13 cellular contexts compared by ENCODE assay signal in the genomic region with DNA sequence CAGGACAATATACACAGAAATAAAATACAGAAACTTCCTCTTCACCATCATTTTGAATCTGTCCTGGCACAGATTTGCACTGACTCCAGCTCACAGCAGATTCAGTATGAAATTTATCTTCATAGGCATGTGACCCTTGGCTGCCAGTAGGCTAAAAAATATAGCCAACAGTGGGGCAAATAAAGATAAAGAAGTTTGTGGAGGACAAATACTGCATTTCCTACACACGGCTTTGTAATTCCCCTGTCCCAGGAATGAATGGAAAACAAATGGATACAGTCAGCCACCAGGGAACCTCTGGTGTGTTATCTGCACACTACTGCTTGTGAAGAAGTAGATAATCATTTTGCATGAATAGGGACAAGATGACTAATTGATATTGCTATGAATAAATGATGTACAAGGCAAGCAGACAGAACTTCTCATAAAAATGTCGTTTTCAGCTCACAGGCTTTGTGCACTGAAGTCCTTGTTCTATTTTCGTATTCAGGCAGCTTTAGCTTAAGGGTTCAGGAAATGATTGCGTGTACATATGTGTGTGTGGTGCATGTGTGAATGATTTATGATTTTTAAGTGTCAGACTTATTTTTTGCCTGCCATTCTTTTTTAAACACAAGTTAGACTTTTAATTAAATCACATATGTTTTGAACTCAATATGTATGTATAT.
DNase-seq lines count a peak whose midpoint lies in the region; ATAC-seq and TF ChIP-seq lines count a peak whose summit lies in the region.
"Had no signal": no experiment of that assay in that cellular context is flagged by ENCODE, and none has a peak within 500 bp of the region (broad histone marks: within the 10 kb centered on the region; RNA-seq: fewer than 3 reads in every experiment).

No MANE protein-coding gene starts in this region.

- no CpG with 5 or more reads among the region's 4 CpGs for WGBS in neuronal stem cell (ENCODE audit: extremely low coverage in 2 of 2, insufficient read length in 2 of 2, insufficient replicate concordance in 1 of 2), 2 donors

- no peaks in the 10 kb centered on the region for H3K79me1 ChIP-seq in neuronal stem cell (ENCODE audit: low read depth, low read length)

- peak overlapping the region; percentile 25 for H2AFZ ChIP-seq in neuronal stem cell (ENCODE audit: low read length)

- no peak overlapping the region for H2BK12ac ChIP-seq in neuronal stem cell (ENCODE audit: low read length)

- no peak overlapping the region for H3K23ac ChIP-seq in neuronal stem cell (ENCODE audit: low read depth, low read length, poor library complexity)

- H3K4me3 ChIP-seq in SK-N-MC (peak overlapping the region; percentile 59), fibroblast of villous mesenchyme (ENCODE audit: low read depth, low read length) (no peak overlapping the region), neuronal stem cell (ENCODE audit: low read length in 2 of 2) (no peak overlapping the region)
- H3K4me3 ChIP-seq: coronary artery, tibial nerve had no signal

- TF ChIP-seq CTCF in fibroblast of villous mesenchyme (IDR thresholded peaks at IDR 0.05; ENCODE audit: insufficient read depth, low read depth, low read length): no peak

- no peak overlapping the region for H2BK5ac ChIP-seq in neuronal stem cell (ENCODE audit: low read length)

- no peak overlapping the region for H4K8ac ChIP-seq in neuronal stem cell (ENCODE audit: low read depth, low read length)

- no peaks in the 10 kb centered on the region for H3K36me3 ChIP-seq in SK-N-MC (ENCODE audit: insufficient read depth, low read length)
- H3K36me3 ChIP-seq in neuronal stem cell (replicated peaks in 1 of 2; ENCODE audit: control insufficient read depth in 2 of 2, insufficient read depth in 2 of 2, low read length in 2 of 2): no peaks in the 10 kb centered on the region
- H3K36me3 ChIP-seq: tibial nerve had no signal

- H2AK5ac ChIP-seq in neuronal stem cell (ENCODE audit: low read depth, low read length): no peak overlapping the region

- DNase-seq in GDM1 (lab: John Stamatoyannopoulos, UW): peak; percentile 29
- DNase-seq in SK-N-MC (ENCODE audit: low read depth, low spot score): peak; percentile 76
- DNase-seq in fibroblast of villous mesenchyme (ENCODE audit: low read depth): peak; percentile 33
- no peak for DNase-seq in neuronal stem cell (ENCODE audit: low spot score)
- no peak for DNase-seq in activated T-cell treated with anti-CD3 and anti-CD28 coated beads, Interleukin-2, amount 50 U/mL, for 1 hour
- DNase-seq in stimulated activated CD4-positive, alpha-beta T cell treated with anti-CD3 and anti-CD28 coated beads, Interleukin-2, amount 100 ng/mL, for 48 hours: no peak
- DNase-seq: activated CD4-positive, alpha-beta T cell treated with anti-CD3 and anti-CD28 coated beads for 4 hours; activated naive CD8-positive, alpha-beta T cell treated with anti-CD3 and anti-CD28 coated beads for 36 hours; NCI-H2171 treated with DMSO at 0.1 percent for 48 hours had no signal

- no peak overlapping the region for H3K4me2 ChIP-seq in neuronal stem cell (ENCODE audit: insufficient read depth, low read length, poor library complexity, severe bottlenecking)

- no peak overlapping the region for H2BK15ac ChIP-seq in neuronal stem cell (ENCODE audit: low read length)

- no peak overlapping the region for H3K9ac ChIP-seq in SK-N-MC (ENCODE audit: insufficient read length)
- H3K9ac ChIP-seq in neuronal stem cell (ENCODE audit: low read depth, low read length, poor library complexity): no peak overlapping the region

- H2BK120ac ChIP-seq in neuronal stem cell (ENCODE audit: low read depth, low read length): no peak overlapping the region

- ATAC-seq in GM21717 (IDR thresholded peaks at IDR 0.05; ENCODE audit: unreplicated experiment) (no peak), HG02571 (IDR thresholded peaks at IDR 0.05; ENCODE audit: unreplicated experiment) (no peak)

- H3K18ac ChIP-seq in neuronal stem cell (ENCODE audit: low read length): no peak overlapping the region

- H3K27ac ChIP-seq in SK-N-MC (peak overlapping the region; percentile 52), neuronal stem cell (replicated peaks; ENCODE audit: low read length) (no peak overlapping the region)

- H3K9me3 ChIP-seq in SK-N-MC (ENCODE audit: low read depth, low read length) (no peaks in the 10 kb centered on the region), neuronal stem cell (replicated peaks in 1 of 2; ENCODE audit: control insufficient read depth in 2 of 2, insufficient read depth in 1 of 2, low read depth in 1 of 2, low read length in 2 of 2) (no peaks in the 10 kb centered on the region)
- H3K9me3 ChIP-seq: tibial nerve had no signal

- no peak overlapping the region for H3K14ac ChIP-seq in neuronal stem cell (ENCODE audit: low read length)

- peaks cover 6 to 7% of the 10 kb centered on the region in 2 donors for H3K4me1 ChIP-seq in neuronal stem cell (ENCODE audit: control insufficient read depth in 2 of 2, insufficient read depth in 1 of 2, low read depth in 1 of 2, low read length in 2 of 2)

- no peaks in the 10 kb centered on the region for H3K27me3 ChIP-seq in neuronal stem cell (ENCODE audit: control insufficient read depth in 3 of 3, insufficient read depth in 3 of 3, low read depth in 1 of 3, low read length in 3 of 3)
- H3K27me3 ChIP-seq: tibial nerve had no signal

- no peak overlapping the region for H4K91ac ChIP-seq in neuronal stem cell (ENCODE audit: low read depth, low read length, poor library complexity)

- no peak overlapping the region for H3K4ac ChIP-seq in neuronal stem cell (ENCODE audit: low read length)

Comparison
In these comparisons a context has a peak if more than half of its experiments do, and no peak if none do; other contexts are left out.
1. DNase-seq: peak in GDM1 (single experiment), SK-N-MC (single experiment) and fibroblast of villous mesenchyme (single experiment); none in neuronal stem cell (single experiment), activated T-cell treated with anti-CD3 and anti-CD28 coated beads, Interleukin-2, amount 50 U/mL, for 1 hour (single experiment) and stimulated activated CD4-positive, alpha-beta T cell treated with anti-CD3 and anti-CD28 coated beads, Interleukin-2, amount 100 ng/mL, for 48 hours (0 of 2).